8 cellular contexts compared by ENCODE assay signal in the genomic region with DNA sequence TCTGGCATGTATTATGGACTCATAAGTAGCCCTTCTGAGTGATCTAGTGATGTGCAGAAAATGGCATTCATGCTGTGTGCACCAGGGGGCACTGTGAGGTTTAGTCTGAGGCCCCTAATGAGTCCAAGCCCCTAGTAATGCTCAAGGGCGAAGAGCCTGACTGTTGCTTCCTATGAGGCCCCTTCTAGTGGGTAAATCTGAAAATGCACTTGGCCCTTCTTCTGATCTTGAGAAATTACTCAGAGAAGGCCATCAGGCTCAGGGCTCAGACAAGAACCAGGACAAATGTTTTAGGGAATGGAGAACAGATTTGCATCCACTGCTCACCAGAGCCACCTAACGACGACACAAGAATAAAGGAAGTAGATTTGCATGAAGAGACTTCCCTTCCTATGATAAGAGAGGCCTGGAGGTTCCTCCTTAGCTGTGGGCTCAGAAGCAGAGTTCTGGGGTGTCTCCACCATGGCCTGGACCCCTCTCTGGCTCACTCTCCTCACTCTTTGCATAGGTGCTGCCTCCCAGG.
DNase-seq lines count a peak whose midpoint lies in the region; ATAC-seq and TF ChIP-seq lines count a peak whose summit lies in the region.

No MANE protein-coding gene starts in this region.

- no peak overlapping the region for H3K27ac Mint-ChIP-seq in nephron

- no peaks in the 10 kb centered on the region for H3K9me3 ChIP-seq in MM.1S (replicated peaks; ENCODE audit: insufficient read depth, low read length)
- no peaks in the 10 kb centered on the region for H3K9me3 ChIP-seq in WERI-Rb-1 (ENCODE audit: severe bottlenecking)

- H3K36me3 Mint-ChIP-seq in nephron (ENCODE audit: low read depth): no peaks in the 10 kb centered on the region

- TF ChIP-seq CTCF in MM.1S (IDR thresholded peaks at IDR 0.05; ENCODE audit: low read length) (peak; percentile 65), WERI-Rb-1 (IDR thresholded peaks at IDR 0.05; ENCODE audit: low read depth, low read length) (peak; percentile 70), epithelial cell of proximal tubule (conservative IDR thresholded peaks at IDR 0.05; ENCODE audit: low read depth, low read length) (peak; percentile 50), nephron (IDR thresholded peaks at IDR 0.05; ENCODE audit: unreplicated experiment in 3 of 3) (peak; percentile 35 to 60 (median 46))

- no peaks in the 10 kb centered on the region for H3K36me3 ChIP-seq in MM.1S (replicated peaks; ENCODE audit: insufficient read depth, low read length)
- H3K36me3 ChIP-seq in WERI-Rb-1: no peaks in the 10 kb centered on the region

- H3K9me3 Mint-ChIP-seq in nephron: no peaks in the 10 kb centered on the region

- H3K27ac ChIP-seq in MM.1S (ENCODE audit: low read length): peak overlapping the region; percentile 98
- no peak overlapping the region for H3K27ac ChIP-seq in WERI-Rb-1

- peaks cover 7% of the 10 kb centered on the region for H3K4me1 Mint-ChIP-seq in nephron

- peak; percentile 49 for ATAC-seq in GM21737 (IDR thresholded peaks at IDR 0.05; ENCODE audit: unreplicated experiment)

- H3K79me2 ChIP-seq in MM.1S (ENCODE audit: low read length): no peaks in the 10 kb centered on the region

- H3K27me3 ChIP-seq in MM.1S (replicated peaks; ENCODE audit: insufficient read depth, low read length) (no peaks in the 10 kb centered on the region), WERI-Rb-1 (ENCODE audit: insufficient read depth, low read depth, severe bottlenecking) (no peaks in the 10 kb centered on the region)

- DNase-seq in GF-D8 (lab: John Stamatoyannopoulos, UW) (peak; percentile 50), MM.1S (peak; percentile 68), WERI-Rb-1 (peak; percentile 71), epithelial cell of proximal tubule (ENCODE audit: low read depth) (no peak), NCI-H2227 treated with DMSO at 0.1 percent for 48 hours (lab: John Stamatoyannopoulos, UW) (no peak), NCI-H510A treated with DMSO at 0.1 percent for 48 hours (lab: John Stamatoyannopoulos, UW) (no peak)

- H3K4me1 ChIP-seq in MM.1S (ENCODE audit: low read length): peaks cover 37% of the 10 kb centered on the region

- no peaks in the 10 kb centered on the region for H3K9me2 ChIP-seq in MM.1S (replicated peaks; ENCODE audit: insufficient read depth, low read length)

- H2AFZ ChIP-seq in MM.1S (ENCODE audit: low read length): peak overlapping the region; percentile 74

- H3K27me3 Mint-ChIP-seq in nephron (ENCODE audit: low read depth): peaks cover 30% of the 10 kb centered on the region

- H3K4me3 Mint-ChIP-seq in nephron: no peak overlapping the region

- H3K9ac ChIP-seq in MM.1S (ENCODE audit: low read length): peak overlapping the region; percentile 62; the same call in 1 of the 2 replicates

- peaks cover 18% of the 10 kb centered on the region for H3F3A ChIP-seq in MM.1S (ENCODE audit: insufficient read depth, low read length)

- H3K4me2 ChIP-seq in MM.1S (ENCODE audit: low read depth, low read length): peak overlapping the region; percentile 87

- H3K4me3 ChIP-seq in MM.1S (ENCODE audit: low read length) (peak overlapping the region; percentile 36; the same call in 1 of the 2 replicates), WERI-Rb-1 (ENCODE audit: low read depth, low read length) (no peak overlapping the region), epithelial cell of proximal tubule (ENCODE audit: low read depth, low read length) (no peak overlapping the region)

- H4K20me1 ChIP-seq in MM.1S (ENCODE audit: insufficient read depth, low read length): no peaks in the 10 kb centered on the region

Comparison
In these comparisons a context has a peak if more than half of its experiments do, and no peak if none do; other contexts are left out.
1. DNase-seq: peak in GF-D8 (single experiment), MM.1S (single experiment) and WERI-Rb-1 (single experiment); none in epithelial cell of proximal tubule (single experiment), NCI-H2227 treated with DMSO at 0.1 percent for 48 hours (single experiment) and NCI-H510A treated with DMSO at 0.1 percent for 48 hours (single experiment).
2. Peak in every context shown above with its lines, with median percentiles within 50 percentile points of each other: CTCF ChIP-seq.